8 cellular contexts compared by ENCODE assay signal in genomic region chr12:26318661-26319068, GRCh38.
DNase-seq lines count a peak whose midpoint lies in the region; ATAC-seq and TF ChIP-seq lines count a peak whose summit lies in the region.

No MANE protein-coding gene starts in this region.

- CTCF ChIA-PET in PC-3 (lab: Charles Lee), result no interaction called here

- ATAC-seq in GM18868 (IDR thresholded peaks at IDR 0.05; ENCODE audit: unreplicated experiment), result peak; percentile 81
- peak; percentile 86 for ATAC-seq in HG02623 (IDR thresholded peaks at IDR 0.05; ENCODE audit: unreplicated experiment)
- ATAC-seq in PC-3, result peak; percentile 65
- peak; percentile 63 for ATAC-seq in stimulated activated effector memory CD8-positive, alpha-beta T cell treated with anti-CD3 and anti-CD28 coated beads, Interleukin-12 subunit alpha, Interleukin-12 subunit beta, amount 100 ng/mL, for 72 hours

- H3K27ac Mint-ChIP-seq in stimulated activated effector memory CD8-positive, alpha-beta T cell treated with anti-CD3 and anti-CD28 coated beads, Interleukin-12 subunit alpha, Interleukin-12 subunit beta, amount 100 ng/mL, for 72 hours, result no peak overlapping the region

- H3K36me3 Mint-ChIP-seq in stimulated activated effector memory CD8-positive, alpha-beta T cell treated with anti-CD3 and anti-CD28 coated beads, Interleukin-12 subunit alpha, Interleukin-12 subunit beta, amount 100 ng/mL, for 72 hours, result peaks cover 5% of the 10 kb centered on the region

- peaks cover 31% of the 10 kb centered on the region for H3K4me1 ChIP-seq in PC-3 (ENCODE audit: insufficient read depth, low read length)

- DNase-seq in PC-3 (peak; percentile 53), foreskin fibroblast (peak; percentile 81 to 89), NCI-H1105 (lab: John Stamatoyannopoulos, UW) (no peak), NOMO-1 treated with DMSO at 0.1 percent for 48 hours (lab: John Stamatoyannopoulos, UW; ENCODE audit: unreplicated experiment) (no peak), DMS153 (lab: John Stamatoyannopoulos, UW) (no peak)
- DNase-seq in stimulated activated effector memory CD8-positive, alpha-beta T cell treated with anti-CD3 and anti-CD28 coated beads, Interleukin-12 subunit alpha, Interleukin-12 subunit beta, amount 100 ng/mL, for 72 hours (ENCODE audit: low spot score in 2 of 2), result no peak

- POLR2A ChIA-PET in PC-3 (lab: Charles Lee; ENCODE audit: unreplicated experiment), result interaction anchor here (0.6 to 1.1 kb wide), 5 partner anchors 20 to 306 kb away, joined by 3 to 5 read pairs (median 3); no protein-coding TSS in a partner anchor

- H3K27ac ChIP-seq in PC-3 (ENCODE audit: low read length), result peak overlapping the region; percentile 84

- BruUV-seq in PC-3 (replicated peaks; lab: Mats Ljungman, UMichigan), result no TSS peak

- no peak overlapping the region for H3K4me3 Mint-ChIP-seq in stimulated activated effector memory CD8-positive, alpha-beta T cell treated with anti-CD3 and anti-CD28 coated beads, Interleukin-12 subunit alpha, Interleukin-12 subunit beta, amount 100 ng/mL, for 72 hours

- H3K9ac ChIP-seq in PC-3 (ENCODE audit: low read length), result peak overlapping the region; percentile 31

- H3K4me3 ChIP-seq in PC-3 (ENCODE audit: low read length) (no peak overlapping the region), foreskin fibroblast (ENCODE audit: low read depth in 1 of 2, low read length in 2 of 2) (no peak overlapping the region)

- H3K4me2 ChIP-seq in PC-3 (ENCODE audit: low read length), result peak overlapping the region; percentile 53

- H3K9me3 ChIP-seq in PC-3 (ENCODE audit: low read length), result no peaks in the 10 kb centered on the region

- H3K27me3 ChIP-seq in PC-3 (ENCODE audit: low read length), result no peaks in the 10 kb centered on the region

- peak overlapping the region; percentile 20; the same call in 1 of the 2 replicates for H2AFZ ChIP-seq in PC-3 (ENCODE audit: low read length)

- H3F3A ChIP-seq in PC-3 (ENCODE audit: low read length, unreplicated experiment), result peaks cover 4% of the 10 kb centered on the region

- peaks cover 9% of the 10 kb centered on the region for H3K4me1 Mint-ChIP-seq in stimulated activated effector memory CD8-positive, alpha-beta T cell treated with anti-CD3 and anti-CD28 coated beads, Interleukin-12 subunit alpha, Interleukin-12 subunit beta, amount 100 ng/mL, for 72 hours

- H3K9me2 ChIP-seq in PC-3 (replicated peaks; ENCODE audit: low read length), result no peaks in the 10 kb centered on the region

- H3K9me3 Mint-ChIP-seq in stimulated activated effector memory CD8-positive, alpha-beta T cell treated with anti-CD3 and anti-CD28 coated beads, Interleukin-12 subunit alpha, Interleukin-12 subunit beta, amount 100 ng/mL, for 72 hours, result peaks cover 11% of the 10 kb centered on the region

- no peaks in the 10 kb centered on the region for H3K79me2 ChIP-seq in PC-3 (ENCODE audit: low read length)

- H4K20me1 ChIP-seq in PC-3 (ENCODE audit: low read length), result no peaks in the 10 kb centered on the region

- intact Hi-C loops in PC-3 (cut with micrococcal nuclease), result loop anchor here (2.0 kb wide), 1 partner anchor 20 kb away; no protein-coding TSS in a partner anchor

- H3K36me3 ChIP-seq in PC-3 (ENCODE audit: low read depth, low read length), result no peaks in the 10 kb centered on the region

- TF ChIP-seq CTCF in PC-3 (conservative IDR thresholded peaks at IDR 0.05; ENCODE audit: low read depth, low read length), result no peak
- no peak for TF ChIP-seq CTCF in foreskin fibroblast (IDR thresholded peaks at IDR 0.05; ENCODE audit: low read depth, low read length)

Comparison
In these comparisons a context has a peak if more than half of its experiments do, and no peak if none do; other contexts are left out.
1. DNase-seq: peak in PC-3 (single experiment) and foreskin fibroblast (2 of 2); none in stimulated activated effector memory CD8-positive, alpha-beta T cell treated with anti-CD3 and anti-CD28 coated beads, Interleukin-12 subunit alpha, Interleukin-12 subunit beta, amount 100 ng/mL, for 72 hours (0 of 2), NCI-H1105 (single experiment), NOMO-1 treated with DMSO at 0.1 percent for 48 hours (single experiment) and DMS153 (single experiment).
2. Peak in every context shown above with its lines, with median percentiles within 50 percentile points of each other: ATAC-seq.